14 cellular contexts compared by ENCODE assay signal in the genomic region with DNA sequence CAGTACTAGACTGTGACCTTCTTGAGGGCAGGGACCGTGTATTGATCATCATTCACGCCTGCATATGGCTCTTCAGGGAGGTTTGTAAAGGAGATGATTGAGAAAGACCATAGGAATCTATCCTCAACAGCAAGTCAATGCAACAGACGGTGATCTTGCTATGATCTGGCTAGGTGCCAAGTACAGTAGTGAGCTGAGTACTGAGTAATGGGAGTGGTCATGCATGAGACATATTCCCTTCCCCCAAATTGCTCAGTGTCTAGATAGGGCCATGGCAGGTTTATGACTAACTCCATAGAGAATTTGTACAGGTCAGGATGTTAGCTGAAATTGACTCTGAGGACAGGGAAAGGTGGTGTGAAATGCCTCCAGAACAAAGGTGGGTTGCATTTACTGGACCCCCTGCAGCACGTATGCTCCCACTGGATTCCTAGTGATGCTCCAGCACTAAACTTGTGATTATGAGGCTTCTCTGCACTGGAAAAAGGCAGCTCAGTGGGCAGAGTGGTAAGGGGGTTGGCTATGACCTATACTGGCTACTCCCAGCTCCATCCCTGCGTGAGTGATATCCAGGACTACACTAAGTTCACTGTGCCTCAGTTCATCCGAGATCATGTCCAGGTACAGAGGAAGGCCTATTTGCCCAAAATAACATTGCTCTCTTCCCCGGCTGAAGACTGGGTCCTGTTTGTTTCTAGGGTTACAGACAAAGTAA. TPM values are rescaled to one million over a fixed set of nuclear protein-coding genes. Genes with fewer than 3 reads are reported as not detected.
A peak's percentile ranks its signal among the peaks of the same experiment; 100 is the strongest.
DNase-seq lines count a peak whose midpoint lies in the region; ATAC-seq lines count a peak whose summit lies in the region.
"Had no signal": no experiment of that assay in that cellular context is flagged by ENCODE, and none has a peak within 500 bp of the region (broad histone marks: within the 10 kb centered on the region; RNA-seq: fewer than 3 reads in every experiment).

No MANE protein-coding gene starts in this region.

- H2AFZ ChIP-seq in GM23248, result no peak overlapping the region

- no peak overlapping the region for H3K9ac ChIP-seq in GM23248
- H3K9ac ChIP-seq: BLaER1 had no signal

- H3K27ac ChIP-seq in GM23248 (no peak overlapping the region), epithelial cell of prostate (no peak overlapping the region)
- H3K27ac ChIP-seq: BLaER1 had no signal

- H3K4me1 ChIP-seq in GM23248 (ENCODE audit: insufficient read depth), result peaks cover 17% of the 10 kb centered on the region

- no peaks in the 10 kb centered on the region for H3K36me3 ChIP-seq in GM23248 (ENCODE audit: low read depth)
- H3K36me3 ChIP-seq: BLaER1 had no signal

- DNase-seq in A172 (ENCODE audit: low spot score), result peak; percentile 78
- DNase-seq in GM23248, result peak; percentile 86
- peak; percentile 30 for DNase-seq in NCI-H524 treated with DMSO at 0.1 percent for 48 hours (lab: John Stamatoyannopoulos, UW)
- DNase-seq in epithelial cell of prostate (ENCODE audit: low read depth, low spot score), result peak; percentile 94
- no peak for DNase-seq in NCI-H774 (lab: John Stamatoyannopoulos, UW)
- DNase-seq: hypothalamus, NCI-H345 had no signal

- no peaks in the 10 kb centered on the region for H3K79me2 ChIP-seq in GM23248 (ENCODE audit: insufficient read depth)

- no peak overlapping the region for H3K4me2 ChIP-seq in GM23248 (ENCODE audit: unreplicated experiment)
- H3K4me2 ChIP-seq: BLaER1 had no signal

- no peaks in the 10 kb centered on the region for H4K20me1 ChIP-seq in GM23248 (ENCODE audit: insufficient read depth)
- H4K20me1 ChIP-seq: BLaER1 had no signal

- no peaks in the 10 kb centered on the region for H3K9me2 ChIP-seq in GM23248 (ENCODE audit: insufficient read depth)

- H3K4me3 ChIP-seq in GM23248, result no peak overlapping the region
- H3K4me3 ChIP-seq: BLaER1 had no signal

- WGBS in GM23248 (ENCODE audit: low coverage in 1 of 2, low lambda C conversion rate in 2 of 2, missing lambda C conversion rate in 2 of 2), 2 experiments, result 33 to 34% methylated on average over 7 of the region's 7 CpGs

- ATAC-seq in HG02840 (IDR thresholded peaks at IDR 0.05; ENCODE audit: low FRiP score, unreplicated experiment) (no peak), GM21786 (IDR thresholded peaks at IDR 0.05; ENCODE audit: unreplicated experiment) (no peak), HG03378 (IDR thresholded peaks at IDR 0.05; ENCODE audit: unreplicated experiment) (no peak)
- ATAC-seq: sciatic nerve had no signal

- in situ Hi-C loops in GM23248 (cut with MboI), result no loop called here

- H3F3A ChIP-seq in GM23248 (ENCODE audit: insufficient read depth), result no peaks in the 10 kb centered on the region

- H3K27me3 ChIP-seq in GM23248 (replicated peaks; ENCODE audit: insufficient read depth), result no peaks in the 10 kb centered on the region
- H3K27me3 ChIP-seq: BLaER1 had no signal

- no peaks in the 10 kb centered on the region for H3K9me3 ChIP-seq in GM23248 (ENCODE audit: low read depth)
- H3K9me3 ChIP-seq: BLaER1 had no signal

RNA-seq across cellular contexts. Expression of a gene that starts 37.2 kb away (rescaled TPM):
- not detected in 2 replicates for total RNA-seq in A172 (2014; rRNA removed; shearing (Covaris generic))
- total RNA-seq in GM23248 (2014; rRNA removed; shearing (Covaris generic)), result 0.13 TPM in 1 of 2 replicates, not detected in the other
- polyA plus RNA-seq in GM23248 (2016; fragmentation: Nextera tagmentation; extraction: Ambion mirVana), result 0.05 and 0.11 TPM in 2 replicates
- total RNA-seq: cardiac septum; sciatic nerve; T-helper 2 cell treated with Interferon-gamma antibody and Interleukin-4, amounts not matched to agents 100 ng/mL and 5 ng/mL, for 36 hours had no signal
